9 cellular contexts compared by ENCODE assay signal in genomic region chr3:105827101-105827634, GRCh38. TPM values are rescaled to one million over a fixed set of nuclear protein-coding genes. Genes with fewer than 3 reads are reported as not detected.
DNase-seq lines count a peak whose midpoint lies in the region; ATAC-seq and TF ChIP-seq lines count a peak whose summit lies in the region.
"Had no signal": no experiment of that assay in that cellular context is flagged by ENCODE, and none has a peak within 500 bp of the region (broad histone marks: within the 10 kb centered on the region; RNA-seq: fewer than 3 reads in every experiment).

No MANE protein-coding gene starts in this region.

- intact Hi-C loops in heart left ventricle (cut with DNase I) (loop anchor here in 2 of 10 donors (5.0 kb wide), 2 partner anchors 35 to 40 kb away; partner anchors contain the start of gene CBLB (in 1 of the 2)), cardiac septum (cut with DNase I) (loop anchor here (5.0 kb wide), 3 partner anchors 35 to 80 kb away; partner anchors contain the start of gene CBLB), adrenal gland (cut with DNase I) (no loop called here)

- H3K27me3 Mint-ChIP-seq in stimulated activated naive CD8-positive, alpha-beta T cell treated with anti-CD3 and anti-CD28 coated beads, Interleukin-15, amount 100 ng/mL, for 72 hours = no peaks in the 10 kb centered on the region

- no peak overlapping the region for H3K4me3 ChIP-seq in heart left ventricle
- peak overlapping the region; percentile 2 for H3K4me3 ChIP-seq in adipocyte (ENCODE audit: low read length)
- H3K4me3 ChIP-seq in adrenal gland = no peak overlapping the region

- TF ChIP-seq CTCF in heart left ventricle (IDR thresholded peaks at IDR 0.05) (no peak), adrenal gland (IDR thresholded peaks at IDR 0.05) (no peak)

- TF ChIP-seq POLR2A in heart left ventricle (IDR thresholded peaks at IDR 0.05) (no peak), adrenal gland (IDR thresholded peaks at IDR 0.05) (no peak)

- H3K9me3 Mint-ChIP-seq in stimulated activated naive CD8-positive, alpha-beta T cell treated with anti-CD3 and anti-CD28 coated beads, Interleukin-15, amount 100 ng/mL, for 72 hours = peaks cover 0 to 14% of the 10 kb centered on the region in 2 donors

- peaks cover 8 to 91% (median 54%) of the 10 kb centered on the region in 12 donors for H3K4me1 ChIP-seq in heart left ventricle
- H3K4me1 ChIP-seq in adipocyte (ENCODE audit: control insufficient read depth, insufficient read depth, low read length) = peaks cover 52% of the 10 kb centered on the region
- peaks cover 15 to 43% of the 10 kb centered on the region in 2 donors for H3K4me1 ChIP-seq in adrenal gland (replicated peaks in 1 of 2)

- H3K27ac ChIP-seq in heart left ventricle = peak overlapping the region in 10 of 12 donors; percentile 0 to 75 (median 40)
- peak overlapping the region in 2 of 5 donors; percentile 4 to 13 for H3K27ac ChIP-seq in adrenal gland

- peak overlapping the region; percentile 97 to 100 for H3K27ac Mint-ChIP-seq in stimulated activated naive CD8-positive, alpha-beta T cell treated with anti-CD3 and anti-CD28 coated beads, Interleukin-15, amount 100 ng/mL, for 72 hours

- no peaks in the 10 kb centered on the region for H3K27me3 ChIP-seq in heart left ventricle
- no peaks in the 10 kb centered on the region for H3K27me3 ChIP-seq in adipocyte (replicated peaks; ENCODE audit: control insufficient read depth, insufficient read depth, low read length)
- H3K27me3 ChIP-seq in adrenal gland = no peaks in the 10 kb centered on the region

- H3K9ac ChIP-seq in adipocyte (ENCODE audit: low read length) = peak overlapping the region; percentile 17

- H3K9me3 ChIP-seq in heart left ventricle (no peaks in the 10 kb centered on the region), adipocyte (ENCODE audit: control insufficient read depth, low read length) (no peaks in the 10 kb centered on the region), adrenal gland (replicated peaks in 1 of 3) (no peaks in the 10 kb centered on the region)

- DNase-seq in heart left ventricle = no peak
- DNase-seq in cardiac septum (ENCODE audit: low spot score) = no peak
- no peak for DNase-seq in adipocyte (ENCODE audit: low read depth)
- peak in 1 of 2 donors; percentile 30 for DNase-seq in stimulated activated naive CD8-positive, alpha-beta T cell treated with anti-CD3 and anti-CD28 coated beads, Interleukin-15, amount 100 ng/mL, for 72 hours
- no peak for DNase-seq in DMS79 treated with DMSO at 0.1 percent for 48 hours (lab: John Stamatoyannopoulos, UW)
- DNase-seq in NCI-H748 treated with DMSO at 0.1 percent for 48 hours (lab: John Stamatoyannopoulos, UW) = no peak
- no peak for DNase-seq in adrenal gland
- DNase-seq: amygdala had no signal

- peak in 1 of 4 donors; percentile 16 for ATAC-seq in heart left ventricle
- ATAC-seq in HG02884 (IDR thresholded peaks at IDR 0.05; ENCODE audit: unreplicated experiment) = peak; percentile 32
- peak; percentile 75 for ATAC-seq in stimulated activated naive CD8-positive, alpha-beta T cell treated with anti-CD3 and anti-CD28 coated beads, Interleukin-15, amount 100 ng/mL, for 72 hours

- H3K36me3 ChIP-seq in heart left ventricle (peaks cover 0 to 4% (median 0%) of the 10 kb centered on the region in 9 donors), adipocyte (ENCODE audit: control insufficient read depth, insufficient read depth, low read length, severe bottlenecking) (peaks cover 28% of the 10 kb centered on the region), adrenal gland (replicated peaks in 1 of 2) (no peaks in the 10 kb centered on the region)

- H3K4me1 Mint-ChIP-seq in stimulated activated naive CD8-positive, alpha-beta T cell treated with anti-CD3 and anti-CD28 coated beads, Interleukin-15, amount 100 ng/mL, for 72 hours = peaks cover 95% of the 10 kb centered on the region

- peak overlapping the region; percentile 75 to 84 for H3K4me3 Mint-ChIP-seq in stimulated activated naive CD8-positive, alpha-beta T cell treated with anti-CD3 and anti-CD28 coated beads, Interleukin-15, amount 100 ng/mL, for 72 hours

- WGBS in heart left ventricle, 4 donors = 42 to 54% (median 49%) methylated on average over 4 of the region's 4 CpGs
- 78 to 85% (median 82%) methylated on average over 4 of the region's 4 CpGs for WGBS in adrenal gland, 4 donors

RNA-seq across cellular contexts. Expression of gene CBLB, which starts 41.6 kb away (rescaled TPM):
- total RNA-seq in heart left ventricle (10 to 100 TPM; 30.0 to 74.4 (median 44.8) TPM), cardiac septum (38.6 TPM), adrenal gland (10 to 100 TPM; 23.4 to 58.9 (median 39.5) TPM)
- polyA plus RNA-seq in heart left ventricle (10 to 100 TPM; 18.6 to 25.4 TPM), adrenal gland (10 to 100 TPM; 20.4 to 31.8 (median 27.9) TPM)
